In genomic region chr10:93198401-93199175, GRCh38 we compare ENCODE assay signal across 9 cellular contexts.
DNase-seq lines count a peak whose midpoint lies in the region; ATAC-seq and TF ChIP-seq lines count a peak whose summit lies in the region.
"Had no signal": no experiment of that assay in that cellular context is flagged by ENCODE, and none has a peak within 500 bp of the region (broad histone marks: within the 10 kb centered on the region; RNA-seq: fewer than 3 reads in every experiment).

No MANE protein-coding gene starts in this region.

- 45% methylated on average over 9 of the region's 9 CpGs for WGBS in suprapubic skin

- H3K27ac Mint-ChIP-seq in activated CD4-positive, alpha-beta memory T cell treated with anti-CD3 and anti-CD28 coated beads, Interleukin-2, amount 10 ng/mL, durations not matched to agents 7 days and 5 days, result no peak overlapping the region
- H3K27ac Mint-ChIP-seq: activated naive CD4-positive, alpha-beta T cell treated with anti-CD3 and anti-CD28 coated beads, Interleukin-2, amount 50 U/mL, for 24 hours had no signal

- H3K36me3 Mint-ChIP-seq in activated CD4-positive, alpha-beta memory T cell treated with anti-CD3 and anti-CD28 coated beads, Interleukin-2, amount 10 ng/mL, durations not matched to agents 7 days and 5 days (ENCODE audit: low read depth), result no peaks in the 10 kb centered on the region
- H3K36me3 Mint-ChIP-seq: activated naive CD4-positive, alpha-beta T cell treated with anti-CD3 and anti-CD28 coated beads, Interleukin-2, amount 50 U/mL, for 24 hours had no signal

- no peaks in the 10 kb centered on the region for H3K9me3 ChIP-seq in suprapubic skin

- peaks cover 5% of the 10 kb centered on the region for H3K27me3 Mint-ChIP-seq in activated CD4-positive, alpha-beta memory T cell treated with anti-CD3 and anti-CD28 coated beads, Interleukin-2, amount 10 ng/mL, durations not matched to agents 7 days and 5 days

- H3K4me1 Mint-ChIP-seq in activated CD4-positive, alpha-beta memory T cell treated with anti-CD3 and anti-CD28 coated beads, Interleukin-2, amount 10 ng/mL, durations not matched to agents 7 days and 5 days, result peaks cover 5% of the 10 kb centered on the region

- H3K27ac ChIP-seq in suprapubic skin, result no peak overlapping the region

- in situ Hi-C loops in astrocyte of the spinal cord (cut with HindIII; ENCODE audit: low sequenced_read_pairs), result no loop called here

- H3K4me1 ChIP-seq in suprapubic skin, result peaks cover 14% of the 10 kb centered on the region

- no peaks in the 10 kb centered on the region for H3K9me3 Mint-ChIP-seq in activated CD4-positive, alpha-beta memory T cell treated with anti-CD3 and anti-CD28 coated beads, Interleukin-2, amount 10 ng/mL, durations not matched to agents 7 days and 5 days
- H3K9me3 Mint-ChIP-seq: activated naive CD4-positive, alpha-beta T cell treated with anti-CD3 and anti-CD28 coated beads, Interleukin-2, amount 50 U/mL, for 24 hours had no signal

- TF ChIP-seq POLR2A in suprapubic skin (IDR thresholded peaks at IDR 0.05), result no peak

- DNase-seq in HK-2 (ENCODE audit: unreplicated experiment) (peak; percentile 29), astrocyte of the spinal cord (ENCODE audit: low read depth, low spot score) (no peak), kidney epithelial cell (ENCODE audit: low read depth) (no peak), suprapubic skin (ENCODE audit: low spot score in 2 of 2) (no peak)
- DNase-seq in activated CD4-positive, alpha-beta memory T cell treated with anti-CD3 and anti-CD28 coated beads, Interleukin-2, amount 10 ng/mL, durations not matched to agents 7 days and 5 days, result no peak
- no peak for DNase-seq in stimulated activated CD4-positive, alpha-beta T cell treated with anti-CD3 and anti-CD28 coated beads, Interleukin-15, amount 100 ng/mL, for 24 hours
- DNase-seq: NCI-H2227 treated with DMSO at 0.1 percent for 48 hours had no signal

- no peak for TF ChIP-seq CTCF in astrocyte of the spinal cord (IDR thresholded peaks at IDR 0.05; ENCODE audit: low read depth, low read length)
- no peak for TF ChIP-seq CTCF in kidney epithelial cell (IDR thresholded peaks at IDR 0.05; ENCODE audit: insufficient read depth, low read length, poor library complexity, severe bottlenecking)
- TF ChIP-seq CTCF in suprapubic skin (IDR thresholded peaks at IDR 0.05), result no peak

- no peaks in the 10 kb centered on the region for H3K27me3 ChIP-seq in kidney epithelial cell (ENCODE audit: control insufficient read depth, insufficient read depth, low read length)
- no peaks in the 10 kb centered on the region for H3K27me3 ChIP-seq in suprapubic skin

- POLR2A ChIA-PET in activated CD4-positive, alpha-beta memory T cell treated with anti-CD3 and anti-CD28 coated beads, Interleukin-2, amount 10 ng/mL, durations not matched to agents 7 days and 5 days (lab: Charles Lee), result no interaction called here

- CTCF ChIA-PET in activated CD4-positive, alpha-beta memory T cell treated with anti-CD3 and anti-CD28 coated beads, Interleukin-2, amount 10 ng/mL, durations not matched to agents 7 days and 5 days (lab: Charles Lee), result no interaction called here

- no peak overlapping the region for H3K4me3 Mint-ChIP-seq in activated CD4-positive, alpha-beta memory T cell treated with anti-CD3 and anti-CD28 coated beads, Interleukin-2, amount 10 ng/mL, durations not matched to agents 7 days and 5 days

- no peaks in the 10 kb centered on the region for H3K36me3 ChIP-seq in kidney epithelial cell (ENCODE audit: control insufficient read depth, insufficient read depth, low read length)
- H3K36me3 ChIP-seq in suprapubic skin, result no peaks in the 10 kb centered on the region

- no peak for TF ChIP-seq EP300 in suprapubic skin (IDR thresholded peaks at IDR 0.05)

- H3K4me3 ChIP-seq in astrocyte of the spinal cord (ENCODE audit: low read depth, low read length) (peak overlapping the region; percentile 27), kidney epithelial cell (ENCODE audit: low read depth, low read length) (peak overlapping the region; percentile 17), suprapubic skin (peak overlapping the region; percentile 35)

- ATAC-seq in HG03521 (IDR thresholded peaks at IDR 0.05; ENCODE audit: unreplicated experiment), result no peak
